Comparison of ENCODE assay signal across 28 cellular contexts in genomic region chr5:127826011-127826410, GRCh38.
A peak's percentile ranks its signal among the peaks of the same experiment; 100 is the strongest.
DNase-seq lines count a peak whose midpoint lies in the region; ATAC-seq and TF ChIP-seq lines count a peak whose summit lies in the region.
"Had no signal": no experiment of that assay in that cellular context is flagged by ENCODE, and none has a peak within 500 bp of the region (broad histone marks: within the 10 kb centered on the region; RNA-seq: fewer than 3 reads in every experiment).

No MANE protein-coding gene starts in this region.

- H3K36me3 ChIP-seq in suprapubic skin: no peaks in the 10 kb centered on the region
- H3K36me3 ChIP-seq: lower lobe of right lung, neural progenitor cell had no signal

- peak; percentile 86 for DNase-seq in EH (ENCODE audit: low read depth)
- DNase-seq in amniotic epithelial cell (ENCODE audit: low read depth): peak; percentile 67
- DNase-seq in iris pigment epithelial cell (ENCODE audit: low read depth): peak; percentile 72
- DNase-seq in suprapubic skin (ENCODE audit: low spot score in 2 of 2): no peak
- DNase-seq in DMS153 (lab: John Stamatoyannopoulos, UW): no peak
- no peak for DNase-seq in activated T-cell treated with anti-CD3 and anti-CD28 coated beads, Interleukin-2, amount 50 U/mL, for 1 hour
- DNase-seq: activated CD8-positive, alpha-beta T cell treated with anti-CD3 and anti-CD28 coated beads, Interleukin-2, amount 10 ng/mL, durations not matched to agents 7 days and 5 days; activated naive CD4-positive, alpha-beta T cell; amniotic stem cell; CD4-positive, CD25-positive, alpha-beta regulatory T cell; central memory CD4-positive, alpha-beta T cell; DMS53; foreskin keratinocyte; immature natural killer cell; KG1; lower lobe of right lung; NCI-H187; NCI-H226; NCI-H82; stimulated activated CD4-positive, alpha-beta T cell treated with anti-CD3 and anti-CD28 coated beads, Interleukin-2, amount 100 ng/mL, for 24 hours; SW 1271 had no signal

- TF ChIP-seq POLR2A in suprapubic skin (IDR thresholded peaks at IDR 0.05): no peak

- no peaks in the 10 kb centered on the region for H3K4me1 ChIP-seq in suprapubic skin
- H3K4me1 ChIP-seq: foreskin keratinocyte, lower lobe of right lung had no signal

- ATAC-seq in HG03354 (IDR thresholded peaks at IDR 0.05; ENCODE audit: poor library complexity, severe bottlenecking, unreplicated experiment): peak; percentile 50
- no peak for ATAC-seq in GM18519 (IDR thresholded peaks at IDR 0.05; ENCODE audit: low FRiP score, unreplicated experiment)
- ATAC-seq: activated CD4-positive, CD25-positive, alpha-beta regulatory T cell treated with anti-CD3 and anti-CD28 coated beads, Interleukin-2, amount 50 U/mL, for 24 hours; activated CD8-positive, alpha-beta T cell treated with anti-CD3 and anti-CD28 coated beads, Interleukin-2, amount 10 ng/mL, durations not matched to agents 7 days and 5 days; foreskin keratinocyte; lower lobe of right lung; stimulated activated effector memory CD8-positive, alpha-beta T cell treated with anti-CD3 and anti-CD28 coated beads, Interleukin-12 subunit alpha, Interleukin-12 subunit beta, amount 100 ng/mL, for 72 hours had no signal

- TF ChIP-seq CTCF in suprapubic skin (IDR thresholded peaks at IDR 0.05): no peak

- no peaks in the 10 kb centered on the region for H3K27me3 ChIP-seq in suprapubic skin
- H3K27me3 ChIP-seq: foreskin keratinocyte, hepatocyte, neural progenitor cell had no signal

- no peaks in the 10 kb centered on the region for H3K9me3 ChIP-seq in suprapubic skin
- H3K9me3 ChIP-seq: lower lobe of right lung had no signal

- 59% methylated on average over 3 of the region's 3 CpGs for WGBS in suprapubic skin

- no peak for TF ChIP-seq EP300 in suprapubic skin (IDR thresholded peaks at IDR 0.05)

- H3K27ac ChIP-seq in suprapubic skin: no peak overlapping the region
- H3K27ac ChIP-seq: foreskin keratinocyte, hepatocyte, lower lobe of right lung, neural progenitor cell, skin epidermis had no signal

- H3K4me3 ChIP-seq in suprapubic skin: no peak overlapping the region
- H3K4me3 ChIP-seq: hepatocyte, lower lobe of right lung, neural progenitor cell, skin epidermis had no signal

Comparison
In these comparisons a context has a peak if more than half of its experiments do, and no peak if none do; other contexts are left out.
1. DNase-seq: peak in EH (single experiment), amniotic epithelial cell (single experiment) and iris pigment epithelial cell (single experiment); none in suprapubic skin (0 of 2), DMS153 (single experiment) and activated T-cell treated with anti-CD3 and anti-CD28 coated beads, Interleukin-2, amount 50 U/mL, for 1 hour (single experiment).